31 cellular contexts compared by ENCODE assay signal in genomic region chr6:105890521-105891244, GRCh38.
DNase-seq lines count a peak whose midpoint lies in the region; ATAC-seq, FAIRE-seq and TF ChIP-seq lines count a peak whose summit lies in the region.
"Had no signal": no experiment of that assay in that cellular context is flagged by ENCODE, and none has a peak within 500 bp of the region (broad histone marks: within the 10 kb centered on the region; RNA-seq: fewer than 3 reads in every experiment).

No MANE protein-coding gene starts in this region.

- no peak for TF ChIP-seq EP300 in HepG2 (IDR thresholded peaks at IDR 0.05; ENCODE audit: low read depth in 2 of 2, low read length in 2 of 2)
- TF ChIP-seq EP300 in HepG2 (CRISPR knock-in tag; IDR thresholded peaks at IDR 0.05; ENCODE audit: borderline replicate concordance): no peak

- TF ChIP-seq CTCF in HepG2 (CRISPR knock-in tag; IDR thresholded peaks at IDR 0.05): no peak
- no peak for TF ChIP-seq CTCF in right lobe of liver (IDR thresholded peaks at IDR 0.05)
- TF ChIP-seq CTCF in bronchial epithelial cell (IDR thresholded peaks at IDR 0.05; ENCODE audit: insufficient read depth, low read length, severe bottlenecking): no peak
- TF ChIP-seq CTCF in neural progenitor cell (IDR thresholded peaks at IDR 0.05): no peak

- H3K36me3 ChIP-seq in HepG2 (replicated peaks in 1 of 2; ENCODE audit: control insufficient read depth in 1 of 2, insufficient read depth in 2 of 2, low read length in 2 of 2) (no peaks in the 10 kb centered on the region), right lobe of liver (no peaks in the 10 kb centered on the region), bronchial epithelial cell (ENCODE audit: control insufficient read depth, insufficient read depth, low read length) (no peaks in the 10 kb centered on the region), neural progenitor cell (no peaks in the 10 kb centered on the region)

- FAIRE-seq in HepG2 (lab: Jason Lieb, UNC) (no peak), bronchial epithelial cell (lab: Jason Lieb, UNC) (no peak)
- FAIRE-seq: GM12878 had no signal

- DNase-seq in HepG2 (ENCODE audit: low spot score) (no peak), right lobe of liver (no peak), NCI-H226 (peak; percentile 76), bronchial epithelial cell (ENCODE audit: low read depth) (peak; percentile 78), DMS114 treated with DMSO at 0.1 percent for 48 hours (lab: John Stamatoyannopoulos, UW; ENCODE audit: unreplicated experiment) (no peak), neural progenitor cell (ENCODE audit: low spot score) (no peak), left cardiac atrium (no peak)
- no peak for DNase-seq in stimulated activated naive CD4-positive, alpha-beta T cell (lab: John Stamatoyannopoulos, UW)
- DNase-seq: ACHN; activated CD4-positive, alpha-beta T cell treated with anti-CD3 and anti-CD28 coated beads, Interleukin-2, amount 10 ng/mL, durations not matched to agents 7 days and 5 days; activated gamma-delta T cell treated with Interleukin-2 at 50 U/mL for 16 hours; activated T-cell treated with anti-CD3 and anti-CD28 coated beads, Interleukin-2, amount 50 U/mL, for 4 hours; body of pancreas; COR-L47; DND-41; dorsolateral prefrontal cortex; glutamatergic neuron; HCEC 1CT; islet precursor cell; Karpas-422; NCI-H1092 treated with DMSO at 0.1 percent for 48 hours; NCI-H187 treated with DMSO at 0.1 percent for 48 hours; NCI-H748 treated with DMSO at 0.1 percent for 48 hours; SHP77; stimulated activated naive CD8-positive, alpha-beta T cell treated with anti-CD3 and anti-CD28 coated beads, Interleukin-15, amount 100 ng/mL, for 72 hours had no signal

- no peaks in the 10 kb centered on the region for H3K4me1 Mint-ChIP-seq in neural progenitor cell
- H3K4me1 Mint-ChIP-seq: nephron had no signal

- no peak overlapping the region for H3K4me2 ChIP-seq in HepG2 (ENCODE audit: low read depth, low read length)
- H3K4me2 ChIP-seq in neural progenitor cell: no peak overlapping the region

- no peaks in the 10 kb centered on the region for H3F3A ChIP-seq in neural progenitor cell (ENCODE audit: low read depth)

- POLR2A ChIA-PET in HepG2 (lab: Yijun Ruan, JAX): no interaction called here

- H4K20me1 ChIP-seq in HepG2 (ENCODE audit: insufficient read depth, low read length) (no peaks in the 10 kb centered on the region), neural progenitor cell (ENCODE audit: low read depth) (no peaks in the 10 kb centered on the region)

- no peaks in the 10 kb centered on the region for H3K9me3 ChIP-seq in HepG2 (ENCODE audit: low read length)
- H3K9me3 ChIP-seq in right lobe of liver: no peaks in the 10 kb centered on the region
- H3K9me3 ChIP-seq in neural progenitor cell (ENCODE audit: low read depth): peaks cover 5% of the 10 kb centered on the region
- H3K9me3 ChIP-seq: body of pancreas had no signal

- peaks cover 9% of the 10 kb centered on the region for H3K9me3 Mint-ChIP-seq in neural progenitor cell
- H3K9me3 Mint-ChIP-seq: activated T-cell treated with anti-CD3 and anti-CD28 coated beads, Interleukin-2, amount 50 U/mL, for 4 hours; stimulated activated naive CD8-positive, alpha-beta T cell treated with anti-CD3 and anti-CD28 coated beads, Interleukin-15, amount 100 ng/mL, for 72 hours; T-helper 2 cell treated with Interferon-gamma antibody and Interleukin-4, amounts not matched to agents 5 μg/mL and 100 μg/mL, for 36 hours had no signal

- no peak for TF ChIP-seq RAD21 in HepG2 (CRISPR knock-in tag; IDR thresholded peaks at IDR 0.05)

- in situ Hi-C loops in HepG2 (cut with HindIII; ENCODE audit: extremely low pct_ligation_motif_present, low pct_unique_long_range_greater_than_20kb): no loop called here

- H3K27ac ChIP-seq in HepG2 (ENCODE audit: extremely low read length, insufficient read depth, low read length): no peak overlapping the region
- H3K27ac ChIP-seq in right lobe of liver: no peak overlapping the region
- H3K27ac ChIP-seq in neural progenitor cell: no peak overlapping the region
- H3K27ac ChIP-seq: body of pancreas, dorsolateral prefrontal cortex, skin epidermis, VCaP had no signal

- whole genome bisulfite sequencing in HepG2 (ENCODE audit: low lambda C conversion rate): 0% methylated on average over 4 of the region's 4 CpGs
- 60% methylated on average over 4 of the region's 4 CpGs for WGBS in right lobe of liver (ENCODE audit: insufficient coverage, low coverage, low lambda C conversion rate, missing lambda C conversion rate)

- H3K4me3 ChIP-seq in HepG2 (replicated peaks in 1 of 3; ENCODE audit: insufficient read depth in 1 of 3, low read depth in 2 of 3, low read length in 3 of 3): no peak overlapping the region
- no peak overlapping the region for H3K4me3 ChIP-seq in right lobe of liver
- H3K4me3 ChIP-seq in bronchial epithelial cell (ENCODE audit: low read depth, low read length): no peak overlapping the region
- no peak overlapping the region for H3K4me3 ChIP-seq in neural progenitor cell
- H3K4me3 ChIP-seq: body of pancreas, dorsolateral prefrontal cortex, GM12878, lung, skin epidermis had no signal

- no peak overlapping the region for H3K27ac Mint-ChIP-seq in neural progenitor cell
- H3K27ac Mint-ChIP-seq: activated CD4-positive, alpha-beta T cell treated with anti-CD3 and anti-CD28 coated beads, Interleukin-2, amount 10 ng/mL, durations not matched to agents 7 days and 5 days; nephron; stimulated activated naive CD8-positive, alpha-beta T cell treated with anti-CD3 and anti-CD28 coated beads, Interleukin-15, amount 100 ng/mL, for 72 hours; T-helper 2 cell treated with Interferon-gamma antibody and Interleukin-4, amounts not matched to agents 5 μg/mL and 100 μg/mL, for 36 hours had no signal

- H3K79me2 ChIP-seq in HepG2 (ENCODE audit: insufficient read depth, low read length): no peaks in the 10 kb centered on the region
- H3K79me2 ChIP-seq in neural progenitor cell (ENCODE audit: low read depth): no peaks in the 10 kb centered on the region

- peaks cover 1% of the 10 kb centered on the region; the same call in 1 of the 2 replicates for H3K4me1 ChIP-seq in HepG2 (ENCODE audit: insufficient read depth, low read length)
- H3K4me1 ChIP-seq in right lobe of liver: no peaks in the 10 kb centered on the region
- H3K4me1 ChIP-seq in neural progenitor cell: no peaks in the 10 kb centered on the region

- TF ChIP-seq POLR2A in HepG2 (IDR thresholded peaks at IDR 0.05; ENCODE audit: insufficient read depth in 1 of 2, low read depth in 2 of 2, low read length in 2 of 2) (no peak), right lobe of liver (IDR thresholded peaks at IDR 0.05) (no peak)

- H3K36me3 Mint-ChIP-seq in neural progenitor cell: no peaks in the 10 kb centered on the region

- H2AFZ ChIP-seq in HepG2 (ENCODE audit: low read length) (no peak overlapping the region), neural progenitor cell (replicated peaks) (no peak overlapping the region)

- no peaks in the 10 kb centered on the region for H3K27me3 Mint-ChIP-seq in neural progenitor cell (ENCODE audit: insufficient read depth, low read depth)

- ATAC-seq in HepG2 (no peak), right lobe of liver (no peak), left cardiac atrium (no peak)
- ATAC-seq: activated T-cell treated with anti-CD3 and anti-CD28 coated beads, Interleukin-2, amount 50 U/mL, for 4 hours; body of pancreas; GM12878; stimulated activated naive CD8-positive, alpha-beta T cell treated with anti-CD3 and anti-CD28 coated beads, Interleukin-15, amount 100 ng/mL, for 72 hours had no signal

- CTCF ChIA-PET in HepG2 (lab: Yijun Ruan, JAX; ENCODE audit: low intra/inter-chr PET ratio, low total read pairs): no interaction called here

- intact Hi-C loops in HepG2 (cut with micrococcal nuclease; ENCODE audit: unreplicated experiment) (no loop called here), right lobe of liver (cut with DNase I) (no loop called here), left cardiac atrium (cut with DNase I) (no loop called here)

- H3K9ac ChIP-seq in HepG2 (ENCODE audit: insufficient read depth, low read depth, low read length): no peak overlapping the region
- no peak overlapping the region for H3K9ac ChIP-seq in neural progenitor cell

- BruUV-seq in HepG2 (replicated peaks; lab: Mats Ljungman, UMichigan): no TSS peak

- no peak overlapping the region for H3K4me3 Mint-ChIP-seq in neural progenitor cell
- H3K4me3 Mint-ChIP-seq: activated CD4-positive, alpha-beta T cell treated with anti-CD3 and anti-CD28 coated beads, Interleukin-2, amount 10 ng/mL, durations not matched to agents 7 days and 5 days; activated T-cell treated with anti-CD3 and anti-CD28 coated beads, Interleukin-2, amount 50 U/mL, for 4 hours; nephron; stimulated activated naive CD8-positive, alpha-beta T cell treated with anti-CD3 and anti-CD28 coated beads, Interleukin-15, amount 100 ng/mL, for 72 hours; T-helper 2 cell treated with Interferon-gamma antibody and Interleukin-4, amounts not matched to agents 5 μg/mL and 100 μg/mL, for 36 hours had no signal

- peaks cover 0 to 9% of the 10 kb centered on the region in 2 experiments; a peak in 3 of 5 replicates for H3K27me3 ChIP-seq in HepG2 (ENCODE audit: control insufficient read depth in 1 of 2, insufficient read depth in 2 of 2, low read length in 2 of 2)
- H3K27me3 ChIP-seq in right lobe of liver: no peaks in the 10 kb centered on the region
- no peaks in the 10 kb centered on the region for H3K27me3 ChIP-seq in bronchial epithelial cell (ENCODE audit: control insufficient read depth, insufficient read depth, low read length)
- no peaks in the 10 kb centered on the region for H3K27me3 ChIP-seq in neural progenitor cell
- H3K27me3 ChIP-seq: body of pancreas, dorsolateral prefrontal cortex had no signal

TF ChIP-seq in HepG2, 621 proteins besides CTCF, POLR2A, EP300 and RAD21:
- TF ChIP-seq MAFK (conservative IDR thresholded peaks at IDR 0.05 in 1 of 2, IDR thresholded peaks at IDR 0.05 in 1 of 2; ENCODE audit: low read length in 2 of 2) (peak; percentile 41 to 53; a peak in 3 of 4 replicates), ONECUT2 (CRISPR knock-in tag; IDR thresholded peaks at IDR 0.05) (no peak), MAFF (IDR thresholded peaks at IDR 0.05; ENCODE audit: low read depth, low read length) (peak; percentile 15; the same call in 1 of the 2 replicates), HNRNPK (IDR thresholded peaks at IDR 0.05; ENCODE audit: low read depth, low read length, poor library complexity, severe bottlenecking) (no peak), PHB2 (IDR thresholded peaks at IDR 0.05; ENCODE audit: partially characterized antibody) (no peak)

Comparison
In these comparisons a context has a peak if more than half of its experiments do, and no peak if none do; other contexts are left out.
1. DNase-seq: peak in NCI-H226 (single experiment) and bronchial epithelial cell (single experiment); none in HepG2 (single experiment), right lobe of liver (0 of 3), stimulated activated naive CD4-positive, alpha-beta T cell (0 of 6), DMS114 treated with DMSO at 0.1 percent for 48 hours (single experiment), neural progenitor cell (single experiment) and left cardiac atrium (single experiment).